In genomic region chr14:103727313-103728000, GRCh38 we compare ENCODE assay signal across 1 cellular context.
TF ChIP-seq lines count a peak whose summit lies in the region.

No MANE protein-coding gene starts in this region.

TF ChIP-seq in K562, 482 proteins besides CTCF, POLR2A, EP300 and RAD21:
- TF ChIP-seq ZBTB33 (CRISPR knock-in tag; IDR thresholded peaks at IDR 0.05) (peak; percentile 73), ZBTB8A (IDR thresholded peaks at IDR 0.05; ENCODE audit: partially characterized antibody) (no peak), HNRNPUL1 (IDR thresholded peaks at IDR 0.05; ENCODE audit: low read length) (no peak)
TF ChIP-seq in K562: peak in this region for 1.
